ENCODE assay signal across 16 cellular contexts in the genomic region with DNA sequence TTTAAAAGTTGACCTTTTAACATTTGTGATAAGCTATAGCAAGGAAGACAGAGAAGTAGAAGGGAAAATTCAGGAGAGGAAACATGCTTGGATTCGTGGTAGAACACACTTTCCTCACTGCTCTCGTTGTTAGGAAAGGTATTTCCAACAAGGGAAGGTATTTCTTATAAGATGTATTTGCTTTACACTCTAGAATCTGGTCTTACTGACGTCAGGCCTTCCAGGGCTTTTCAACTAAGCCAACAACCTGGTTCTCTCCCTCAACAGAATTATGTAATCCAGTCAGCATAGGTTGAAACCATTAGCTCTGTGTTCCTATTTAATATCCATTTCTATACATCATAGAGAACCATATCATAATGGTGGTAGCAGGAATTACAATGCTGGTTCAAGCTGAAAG.
DNase-seq lines count a peak whose midpoint lies in the region; ATAC-seq and TF ChIP-seq lines count a peak whose summit lies in the region.
"Had no signal": no experiment of that assay in that cellular context is flagged by ENCODE, and none has a peak within 500 bp of the region (broad histone marks: within the 10 kb centered on the region; RNA-seq: fewer than 3 reads in every experiment).

No MANE protein-coding gene starts in this region.

- H3K36me3 ChIP-seq in ACC112 (ENCODE audit: insufficient read depth, low read length), result no peaks in the 10 kb centered on the region
- H3K36me3 ChIP-seq in left lung, result no peaks in the 10 kb centered on the region
- no peaks in the 10 kb centered on the region for H3K36me3 ChIP-seq in lung (ENCODE audit: control insufficient read depth in 2 of 2, insufficient read depth in 2 of 2, low read length in 2 of 2)
- H3K36me3 ChIP-seq: BLaER1 had no signal

- no peak for DNase-seq in left lung
- peak; percentile 44 for DNase-seq in lung (ENCODE audit: low spot score)
- no peak for DNase-seq in activated gamma-delta T cell (lab: John Stamatoyannopoulos, UW)
- no peak for DNase-seq in NCI-H1694 treated with DMSO at 0.1 percent for 48 hours (lab: John Stamatoyannopoulos, UW)
- DNase-seq in 8988T, result no peak
- DNase-seq: Caco-2; CD4-positive, CD25-positive, alpha-beta regulatory T cell; CD8-positive, alpha-beta T cell; DMS153; DMS79 treated with DMSO at 0.1 percent for 48 hours; GF-D8; H9 had no signal

- H3K9me3 ChIP-seq in left lung (peaks cover 0 to 40% of the 10 kb centered on the region in 2 donors), lung (ENCODE audit: control insufficient read depth in 2 of 2, insufficient read depth in 1 of 2, low read length in 1 of 2) (peaks cover 6 to 13% of the 10 kb centered on the region in 2 donors)
- H3K9me3 ChIP-seq: Caco-2 had no signal

- H3K4me1 ChIP-seq in ACC112 (ENCODE audit: control insufficient read depth, insufficient read depth, low read length, unreplicated experiment), result no peaks in the 10 kb centered on the region
- H3K4me1 ChIP-seq in left lung, result no peaks in the 10 kb centered on the region
- no peaks in the 10 kb centered on the region for H3K4me1 ChIP-seq in lung (ENCODE audit: control insufficient read depth in 2 of 2, insufficient read depth in 2 of 2, low read length in 2 of 2)
- H3K4me1 ChIP-seq: BLaER1, Caco-2 had no signal

- TF ChIP-seq CTCF in left lung (IDR thresholded peaks at IDR 0.05) (no peak), lung (IDR thresholded peaks at IDR 0.05; ENCODE audit: control extremely low read depth, extremely low read depth) (no peak)

- H2AFZ ChIP-seq in ACC112 (ENCODE audit: low read length, unreplicated experiment), result peak overlapping the region; percentile 51

- H3K27ac ChIP-seq in ACC112 (ENCODE audit: low read depth, low read length) (no peak overlapping the region), left lung (peak overlapping the region; percentile 14 to 74), lung (ENCODE audit: low read depth in 1 of 2, low read length in 1 of 2) (no peak overlapping the region)
- H3K27ac ChIP-seq: BLaER1, C4-2B had no signal

- H3K27me3 ChIP-seq in ACC112 (ENCODE audit: insufficient read depth, low read length) (no peaks in the 10 kb centered on the region), left lung (no peaks in the 10 kb centered on the region), lung (ENCODE audit: control insufficient read depth, insufficient read depth) (no peaks in the 10 kb centered on the region)
- H3K27me3 ChIP-seq: BLaER1 had no signal

- H3K4me3 ChIP-seq in ACC112 (ENCODE audit: low read depth, low read length) (no peak overlapping the region), left lung (no peak overlapping the region), lung (no peak overlapping the region)
- H3K4me3 ChIP-seq: BLaER1 had no signal

- no peaks in the 10 kb centered on the region for H3K79me2 ChIP-seq in ACC112 (ENCODE audit: control insufficient read depth, insufficient read depth, low read length, unreplicated experiment)

- ATAC-seq in left lung (peak; percentile 91), lung (ENCODE audit: insufficient read depth, low FRiP score) (peak; percentile 77)
- ATAC-seq: CD8-positive, alpha-beta T cell; HCT116 had no signal

- WGBS in lung, 2 donors, result 47 to 73% methylated on average over 3 of the region's 3 CpGs

- intact Hi-C loops in left lung (cut with DNase I), result no loop called here

Comparison
In these comparisons a context has a peak if more than half of its experiments do, and no peak if none do; other contexts are left out.
1. H3K27ac ChIP-seq: peak in left lung (2 of 2); none in ACC112 (single experiment) and lung (0 of 2).